13 cellular contexts compared by ENCODE assay signal in genomic region chr6:85458782-85459181, GRCh38. TPM values are rescaled to one million over a fixed set of nuclear protein-coding genes. Genes with fewer than 3 reads are reported as not detected.
DNase-seq lines count a peak whose midpoint lies in the region; ATAC-seq and TF ChIP-seq lines count a peak whose summit lies in the region.
"Had no signal": no experiment of that assay in that cellular context is flagged by ENCODE, and none has a peak within 500 bp of the region (broad histone marks: within the 10 kb centered on the region; RNA-seq: fewer than 3 reads in every experiment).

No MANE protein-coding gene starts in this region.

- no peak for ATAC-seq in naive thymus-derived CD8-positive, alpha-beta T cell
- no peak for ATAC-seq in HG03159 (IDR thresholded peaks at IDR 0.05; ENCODE audit: unreplicated experiment)
- ATAC-seq: activated naive CD4-positive, alpha-beta T cell treated with anti-CD3 and anti-CD28 coated beads, Interleukin-2, amount 50 U/mL, for 72 hours had no signal

- no peak for DNase-seq in CD8-positive, alpha-beta memory T cell
- DNase-seq in NCI-H446 treated with DMSO at 0.1 percent for 48 hours (lab: John Stamatoyannopoulos, UW) (peak; percentile 36), MCF 10A (ENCODE audit: unreplicated experiment) (peak; percentile 78), NCI-H526 treated with DMSO at 0.1 percent for 48 hours (lab: John Stamatoyannopoulos, UW) (no peak), NCI-H2171 treated with DMSO at 0.1 percent for 48 hours (lab: John Stamatoyannopoulos, UW) (no peak), EL (no peak)
- no peak for DNase-seq in naive thymus-derived CD8-positive, alpha-beta T cell
- DNase-seq: NCI-H1105 treated with DMSO at 0.1 percent for 48 hours, WERI-Rb-1 had no signal

- H3K36me3 Mint-ChIP-seq in CD8-positive, alpha-beta memory T cell, result peaks cover 0 to 6% (median 0%) of the 10 kb centered on the region in 3 donors
- no peaks in the 10 kb centered on the region for H3K36me3 Mint-ChIP-seq in MCF 10A (ENCODE audit: insufficient read depth, unreplicated experiment)
- peaks cover 0 to 7% (median 3%) of the 10 kb centered on the region in 3 donors for H3K36me3 Mint-ChIP-seq in naive thymus-derived CD8-positive, alpha-beta T cell

- intact Hi-C loops in MCF 10A (cut with micrococcal nuclease), result no loop called here

- no peak overlapping the region for H3K27ac ChIP-seq in CD8-positive, alpha-beta memory T cell (ENCODE audit: low read depth, low read length)
- H3K27ac ChIP-seq: WERI-Rb-1 had no signal

- POLR2A ChIA-PET in CD8-positive, alpha-beta memory T cell (lab: Charles Lee), result interaction anchor here (1.8 to 2.0 kb wide), 2 partner anchors 9 to 220 kb away, joined by 6 to 11 read pairs; partner anchors contain the start of gene NT5E
- POLR2A ChIA-PET in MCF 10A (lab: Yijun Ruan, JAX), result interaction anchor here (1.0 to 7.8 kb wide), 3 partner anchors 8 to 97 kb away, joined by 3 to 107 read pairs (median 16); partner anchors contain the start of gene NT5E
- POLR2A ChIA-PET in naive thymus-derived CD8-positive, alpha-beta T cell (lab: Charles Lee), result interaction anchor here (0.8 to 13.1 kb wide), 5 partner anchors 8 to 83 kb away, joined by 3 to 252 read pairs (median 3); partner anchors contain the start of gene NT5E

- no TSS peak for BruUV-seq in MCF 10A (replicated peaks; lab: Mats Ljungman, UMichigan)

- H3K4me1 Mint-ChIP-seq in CD8-positive, alpha-beta memory T cell, result peaks cover 73 to 99% (median 98%) of the 10 kb centered on the region in 3 donors
- H3K4me1 Mint-ChIP-seq in MCF 10A (ENCODE audit: insufficient read depth, unreplicated experiment), result peaks cover 78% of the 10 kb centered on the region
- peaks cover 61 to 97% (median 96%) of the 10 kb centered on the region in 4 donors for H3K4me1 Mint-ChIP-seq in naive thymus-derived CD8-positive, alpha-beta T cell

- peaks cover 0 to 7% of the 10 kb centered on the region in 2 donors for H3K27me3 Mint-ChIP-seq in CD8-positive, alpha-beta memory T cell
- no peaks in the 10 kb centered on the region for H3K27me3 Mint-ChIP-seq in MCF 10A (ENCODE audit: insufficient read depth, unreplicated experiment)
- peaks cover 0 to 2% (median 0%) of the 10 kb centered on the region in 5 donors for H3K27me3 Mint-ChIP-seq in naive thymus-derived CD8-positive, alpha-beta T cell

- H3K9me3 ChIP-seq in CD8-positive, alpha-beta memory T cell (ENCODE audit: low read length), result no peaks in the 10 kb centered on the region

- no peak for TF ChIP-seq CTCF in MCF 10A (IDR thresholded peaks at IDR 0.05; ENCODE audit: unreplicated experiment)

- H3K4me3 Mint-ChIP-seq in CD8-positive, alpha-beta memory T cell, result peak overlapping the region in 1 of 7 donors; percentile 57
- H3K4me3 Mint-ChIP-seq in MCF 10A (ENCODE audit: unreplicated experiment), result no peak overlapping the region
- H3K4me3 Mint-ChIP-seq in naive thymus-derived CD8-positive, alpha-beta T cell, result peak overlapping the region; percentile 32 to 77 (median 62)

- no peaks in the 10 kb centered on the region for H3K9me3 Mint-ChIP-seq in CD8-positive, alpha-beta memory T cell
- no peaks in the 10 kb centered on the region for H3K9me3 Mint-ChIP-seq in MCF 10A (ENCODE audit: unreplicated experiment)
- H3K9me3 Mint-ChIP-seq in naive thymus-derived CD8-positive, alpha-beta T cell, result no peaks in the 10 kb centered on the region
- H3K9me3 Mint-ChIP-seq: activated naive CD4-positive, alpha-beta T cell treated with anti-CD3 and anti-CD28 coated beads, Interleukin-2, amount 50 U/mL, for 72 hours had no signal

- CTCF ChIA-PET in CD8-positive, alpha-beta memory T cell (lab: Charles Lee), result interaction anchor here (0.9 to 11.7 kb wide), 3 partner anchors 9 to 23 kb away, joined by 3 to 115 read pairs (median 3); partner anchors contain the start of gene NT5E
- CTCF ChIA-PET in MCF 10A (lab: Yijun Ruan, JAX), result interaction anchor here (0.7 to 1.7 kb wide), 4 partner anchors 9 to 104 kb away, joined by 3 to 7 read pairs (median 3); partner anchors contain the start of gene NT5E

- no peak overlapping the region for H3K4me3 ChIP-seq in CD8-positive, alpha-beta memory T cell (ENCODE audit: low read length)
- H3K4me3 ChIP-seq: lung, skin epidermis had no signal

- H3K27me3 ChIP-seq in CD8-positive, alpha-beta memory T cell (ENCODE audit: insufficient read depth, low read length, poor library complexity, severe bottlenecking), result no peaks in the 10 kb centered on the region

- no peaks in the 10 kb centered on the region for H3K36me3 ChIP-seq in CD8-positive, alpha-beta memory T cell (ENCODE audit: insufficient read depth, low read length)
- H3K36me3 ChIP-seq: WERI-Rb-1 had no signal

- H3K27ac Mint-ChIP-seq in CD8-positive, alpha-beta memory T cell, result peak overlapping the region in 5 of 8 donors; percentile 36 to 81 (median 76)
- H3K27ac Mint-ChIP-seq in MCF 10A (ENCODE audit: low read depth, unreplicated experiment), result peak overlapping the region; percentile 24
- peak overlapping the region; percentile 65 to 99 (median 95) for H3K27ac Mint-ChIP-seq in naive thymus-derived CD8-positive, alpha-beta T cell
- H3K27ac Mint-ChIP-seq: activated naive CD4-positive, alpha-beta T cell treated with anti-CD3 and anti-CD28 coated beads, Interleukin-2, amount 50 U/mL, for 72 hours had no signal

- H3K4me1 ChIP-seq in CD8-positive, alpha-beta memory T cell (ENCODE audit: insufficient read depth, low read length), result peaks cover 26% of the 10 kb centered on the region

RNA-seq across cellular contexts. Expression of gene NT5E, which starts 8.9 kb away (rescaled TPM):
- 10 to 100 TPM; 14.8 to 15.4 TPM for total RNA-seq in CD8-positive, alpha-beta memory T cell
- polyA plus RNA-seq in CD8-positive, alpha-beta memory T cell, result 32.7 TPM
- 112 and 121 TPM in 2 replicates for total RNA-seq in MCF 10A (2022)
- total RNA-seq in naive thymus-derived CD8-positive, alpha-beta T cell, result 10 to 100 TPM; 56.5 to 57.3 TPM
- 100 to 1,000 TPM in 2 of 3 donors, 10 to 100 TPM in 1; 77.7 to 128 (median 103) TPM for polyA plus RNA-seq in naive thymus-derived CD8-positive, alpha-beta T cell

Comparison
In these comparisons a context has a peak if more than half of its experiments do, and no peak if none do; other contexts are left out.
1. DNase-seq: peak in NCI-H446 treated with DMSO at 0.1 percent for 48 hours (single experiment) and MCF 10A (single experiment); none in CD8-positive, alpha-beta memory T cell (0 of 5), naive thymus-derived CD8-positive, alpha-beta T cell (0 of 10), NCI-H526 treated with DMSO at 0.1 percent for 48 hours (single experiment), NCI-H2171 treated with DMSO at 0.1 percent for 48 hours (single experiment) and EL (single experiment).
2. H3K27ac Mint-ChIP-seq: peak in every context shown above with its lines; median percentile 95 in naive thymus-derived CD8-positive, alpha-beta T cell; 76 in CD8-positive, alpha-beta memory T cell; 24 in MCF 10A.